8 cellular contexts compared by ENCODE assay signal in the genomic region with DNA sequence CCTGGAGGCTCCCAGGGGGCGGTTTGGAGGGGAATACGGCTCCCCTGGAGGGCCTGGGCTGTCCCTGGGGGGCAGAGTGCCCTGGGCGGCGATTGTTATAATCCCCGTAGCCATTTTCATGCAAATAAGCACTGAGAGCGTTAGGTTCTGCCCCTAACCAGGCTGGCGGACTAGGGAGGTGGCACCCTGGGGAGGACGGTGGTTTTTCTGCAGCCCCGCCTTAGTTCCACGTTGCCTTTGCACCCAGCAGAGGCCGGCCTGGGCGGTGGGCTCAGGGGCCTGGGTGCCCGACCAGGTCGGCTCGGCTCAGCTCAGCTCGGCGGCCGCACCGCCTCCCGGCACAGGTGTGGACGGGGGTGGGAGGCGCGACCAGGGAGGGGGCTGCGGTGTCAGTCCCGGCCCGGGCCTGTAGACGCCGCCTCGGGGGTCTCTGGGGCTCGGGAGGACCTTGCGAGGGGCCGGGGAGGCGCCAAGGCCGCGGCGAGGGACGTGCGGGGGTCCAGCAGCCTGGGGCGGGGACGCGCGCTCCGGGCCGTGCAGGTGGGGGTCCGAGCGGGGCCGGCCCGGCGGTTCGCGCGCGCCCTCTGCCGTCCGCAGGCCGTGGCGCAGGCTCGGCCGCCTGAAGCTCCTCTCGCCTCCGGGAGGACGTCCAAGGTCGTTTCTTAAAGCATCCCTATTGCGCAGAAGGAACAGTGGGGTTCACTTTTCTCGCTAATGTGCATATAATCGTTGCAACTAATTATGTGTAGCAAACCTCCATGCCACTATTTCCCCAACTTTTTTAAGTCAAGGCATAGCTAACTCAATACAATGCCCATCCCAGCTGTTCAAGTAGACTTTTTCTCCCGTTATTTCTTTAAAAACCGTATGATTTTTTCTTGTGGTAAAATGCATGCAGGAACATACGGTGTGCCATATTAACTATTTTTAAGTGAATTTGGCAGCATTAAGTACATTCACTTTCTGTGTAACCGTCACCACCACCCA. TPM values are rescaled to one million over a fixed set of nuclear protein-coding genes. Genes with fewer than 3 reads are reported as not detected.
DNase-seq lines count a peak whose midpoint lies in the region; TF ChIP-seq lines count a peak whose summit lies in the region.

No MANE protein-coding gene starts in this region.

- H3K9me2 ChIP-seq in OCI-LY7 (ENCODE audit: insufficient read depth, low read length) = no peaks in the 10 kb centered on the region

- H3K79me2 ChIP-seq in OCI-LY7 (ENCODE audit: insufficient read depth, low read depth, low read length) (no peaks in the 10 kb centered on the region), neural progenitor cell (ENCODE audit: low read depth) (no peaks in the 10 kb centered on the region)

- H3K27ac Mint-ChIP-seq in neural progenitor cell = no peak overlapping the region

- peak overlapping the region; percentile 67 for H3K4me3 Mint-ChIP-seq in neural progenitor cell

- intact Hi-C loops in OCI-LY7 (cut with micrococcal nuclease; ENCODE audit: unreplicated experiment) (loop anchor here (1.0 to 10.0 kb wide), 4 partner anchors 28 to 370 kb away; no protein-coding TSS in a partner anchor), vagina (cut with DNase I) (loop anchor here (2.0 to 10.0 kb wide), 3 partner anchors 28 to 370 kb away; no protein-coding TSS in a partner anchor)

- peak; percentile 45 for DNase-seq in COLO829 (ENCODE audit: low spot score)
- DNase-seq in HCEC 1CT = peak; percentile 33
- DNase-seq in OCI-LY7 (ENCODE audit: low spot score) = peak; percentile 46
- DNase-seq in activated gamma-delta T cell treated with Interleukin-2 at 50 U/mL for 16 hours = peak; percentile 54
- DNase-seq in foreskin fibroblast = peak; percentile 34 to 75
- peak; percentile 73 for DNase-seq in neural progenitor cell (ENCODE audit: low spot score)
- DNase-seq in vagina (ENCODE audit: extremely low spot score in 2 of 2) = no peak
- DNase-seq in amniotic stem cell (lab: John Stamatoyannopoulos, UW) = no peak

- peak overlapping the region; percentile 35 for H3K4me3 ChIP-seq in OCI-LY7 (ENCODE audit: low read depth, low read length, poor library complexity, severe bottlenecking)
- H3K4me3 ChIP-seq in foreskin fibroblast (ENCODE audit: low read depth in 1 of 2, low read length in 2 of 2) = no peak overlapping the region
- peak overlapping the region; percentile 42 for H3K4me3 ChIP-seq in neural progenitor cell
- peak overlapping the region; percentile 30 to 63 for H3K4me3 ChIP-seq in vagina

- TF ChIP-seq CTCF in OCI-LY7 (conservative IDR thresholded peaks at IDR 0.05; ENCODE audit: low read length) = peak; percentile 80
- peak; percentile 63 for TF ChIP-seq CTCF in foreskin fibroblast (IDR thresholded peaks at IDR 0.05; ENCODE audit: low read depth, low read length)
- TF ChIP-seq CTCF in neural progenitor cell (IDR thresholded peaks at IDR 0.05) = peak; percentile 75
- TF ChIP-seq CTCF in vagina (IDR thresholded peaks at IDR 0.05) = peak; percentile 7 to 46 (median 46)

- CTCF ChIA-PET in OCI-LY7 (lab: Charles Lee; ENCODE audit: unreplicated experiment) = interaction anchor here (0.5 to 1.7 kb wide), 6 partner anchors 26 to 847 kb away, joined by 3 to 8 read pairs (median 5); no protein-coding TSS in a partner anchor

- H3K4me2 ChIP-seq in OCI-LY7 (ENCODE audit: low read length) (peak overlapping the region; percentile 77), neural progenitor cell (peak overlapping the region; percentile 75)

- H3K9me3 ChIP-seq in OCI-LY7 (ENCODE audit: low read length) (no peaks in the 10 kb centered on the region), neural progenitor cell (ENCODE audit: low read depth) (no peaks in the 10 kb centered on the region), vagina (no peaks in the 10 kb centered on the region)

- H3K27ac ChIP-seq in OCI-LY7 (ENCODE audit: low read depth, low read length, poor library complexity, severe bottlenecking) (no peak overlapping the region), neural progenitor cell (no peak overlapping the region), vagina (peak overlapping the region; percentile 75)

- no peak overlapping the region for H3K9ac ChIP-seq in neural progenitor cell

- peaks cover 39% of the 10 kb centered on the region for H3K27me3 Mint-ChIP-seq in neural progenitor cell (ENCODE audit: insufficient read depth, low read depth)

- H3K36me3 Mint-ChIP-seq in neural progenitor cell = no peaks in the 10 kb centered on the region

- H3K4me1 Mint-ChIP-seq in neural progenitor cell = peaks cover 1% of the 10 kb centered on the region

- peaks cover 92% of the 10 kb centered on the region for H3K27me3 ChIP-seq in neural progenitor cell
- H3K27me3 ChIP-seq in vagina = no peaks in the 10 kb centered on the region

- H3K36me3 ChIP-seq in OCI-LY7 (ENCODE audit: insufficient read depth, low read length) (no peaks in the 10 kb centered on the region), neural progenitor cell (no peaks in the 10 kb centered on the region), vagina (no peaks in the 10 kb centered on the region)

- no peak for TF ChIP-seq POLR2A in vagina (IDR thresholded peaks at IDR 0.05)

- H4K20me1 ChIP-seq in OCI-LY7 (ENCODE audit: insufficient read depth, low read length) = no peaks in the 10 kb centered on the region
- H4K20me1 ChIP-seq in neural progenitor cell (ENCODE audit: low read depth) = peaks cover 33% of the 10 kb centered on the region

- POLR2A ChIA-PET in OCI-LY7 (lab: Charles Lee) = interaction anchor here (0.5 to 0.9 kb wide), 3 partner anchors 29 to 196 kb away, joined by 3 to 9 read pairs (median 3); no protein-coding TSS in a partner anchor

- peaks cover 23% of the 10 kb centered on the region for H3F3A ChIP-seq in neural progenitor cell (ENCODE audit: low read depth)

- no TSS peak for BruUV-seq in OCI-LY7 (replicated peaks; lab: Mats Ljungman, UMichigan)

- H3K9me3 Mint-ChIP-seq in neural progenitor cell = peaks cover 7% of the 10 kb centered on the region

- H3K4me1 ChIP-seq in OCI-LY7 (ENCODE audit: insufficient read depth, low read length, poor library complexity, severe bottlenecking) (peaks cover 13% of the 10 kb centered on the region), neural progenitor cell (peaks cover 15% of the 10 kb centered on the region), vagina (peaks cover 41% of the 10 kb centered on the region)

- H2AFZ ChIP-seq in OCI-LY7 (ENCODE audit: low read length) (no peak overlapping the region), neural progenitor cell (replicated peaks) (no peak overlapping the region)

RNA-seq across cellular contexts. Expression of a gene that starts 2.5 kb away (rescaled TPM):
- total RNA-seq in OCI-LY7 (2014; rRNA removed; shearing (Covaris generic)) = not detected in 2 replicates
- total RNA-seq in OCI-LY7 (2022) (not detected in 2 replicates), neural progenitor cell (ENCODE audit: low replicate concordance) (0.09 and 0.28 TPM in 2 replicates), vagina (2.9 TPM)

RNA-seq across cellular contexts. Expression of a gene that starts 10.5 kb away (rescaled TPM):
- not detected in 2 replicates for total RNA-seq in OCI-LY7 (2014; rRNA removed; shearing (Covaris generic))
- not detected in 2 replicates for total RNA-seq in OCI-LY7 (2022)
- not detected in 2 replicates for total RNA-seq in neural progenitor cell (ENCODE audit: low replicate concordance)
- total RNA-seq in vagina = not detected

RNA-seq across cellular contexts. Expression of a gene that starts 23.5 kb away (rescaled TPM):
- not detected in 2 replicates for total RNA-seq in OCI-LY7 (2014; rRNA removed; shearing (Covaris generic))
- total RNA-seq in OCI-LY7 (2022) = not detected in 2 replicates
- total RNA-seq in neural progenitor cell (ENCODE audit: low replicate concordance) = not detected in 2 replicates
- total RNA-seq in vagina = not detected

RNA-seq across cellular contexts. Expression of a gene that starts 33.7 kb away (rescaled TPM):
- not detected in 2 replicates for total RNA-seq in OCI-LY7 (2014; rRNA removed; shearing (Covaris generic))
- not detected in 2 replicates for total RNA-seq in OCI-LY7 (2022)
- total RNA-seq in neural progenitor cell (ENCODE audit: low replicate concordance) = not detected in 2 replicates
- total RNA-seq in vagina = not detected

RNA-seq across cellular contexts. Expression of a gene that starts 47.4 kb away (rescaled TPM):
- total RNA-seq in OCI-LY7 (2014; rRNA removed; shearing (Covaris generic)) = not detected in 2 replicates
- total RNA-seq in OCI-LY7 (2022) = not detected in 2 replicates
- not detected in 2 replicates for total RNA-seq in neural progenitor cell (ENCODE audit: low replicate concordance)
- total RNA-seq in vagina = not detected

Comparison
In these comparisons a context has a peak if more than half of its experiments do, and no peak if none do; other contexts are left out.
1. DNase-seq: peak in COLO829 (single experiment), HCEC 1CT (single experiment), OCI-LY7 (single experiment), activated gamma-delta T cell treated with Interleukin-2 at 50 U/mL for 16 hours (single experiment), foreskin fibroblast (2 of 2) and neural progenitor cell (single experiment); none in vagina (0 of 2) and amniotic stem cell (single experiment).
2. H3K4me3 ChIP-seq: peak in OCI-LY7 (single experiment), neural progenitor cell (single experiment) and vagina (2 of 2); none in foreskin fibroblast (0 of 2).
3. Peak in every context shown above with its lines, with median percentiles within 50 percentile points of each other: CTCF ChIP-seq.